In genomic region chr10:52581636-52582035, GRCh38 we compare ENCODE assay signal across 4 cellular contexts.
DNase-seq lines count a peak whose midpoint lies in the region; ATAC-seq, FAIRE-seq and TF ChIP-seq lines count a peak whose summit lies in the region.
"Not testable (repeated sequence)": the region's sequence is repeated elsewhere in the genome, so short reads cannot be mapped to it uniquely, and the experiment has no call there.

No MANE protein-coding gene starts in this region.

- not testable (repeated sequence) for H3K9ac ChIP-seq in K562 (ENCODE audit: insufficient read depth in 1 of 2, low read depth in 2 of 2, low read length in 2 of 2); endodermal cell (ENCODE audit: extremely low read depth, low read length, poor library complexity, severe bottlenecking)

- peaks cover 51% of the 10 kb centered on the region for H3K9me3 Mint-ChIP-seq in endodermal cell

- TF ChIP-seq RAD21 in A549 (conservative IDR thresholded peaks at IDR 0.05 in 1 of 2, IDR thresholded peaks at IDR 0.05 in 1 of 2); K562 (CRISPR knock-in tag; conservative IDR thresholded peaks at IDR 0.05 in 1 of 2, IDR thresholded peaks at IDR 0.05 in 1 of 2): not testable (repeated sequence)

- H3K4me3 Mint-ChIP-seq in endodermal cell, result not testable (repeated sequence)

- H3K4me3 ChIP-seq in A549; HEK293 (ENCODE audit: low read depth, low read length); K562: not testable (repeated sequence)
- peak overlapping the region; percentile 15 for H3K4me3 ChIP-seq in endodermal cell (ENCODE audit: low read length)

- not testable (repeated sequence) for H4K20me1 ChIP-seq in K562 (replicated peaks; ENCODE audit: control insufficient read depth, insufficient read depth, low read length)

- H3K9me3 ChIP-seq in A549 (peaks cover 26% of the 10 kb centered on the region), endodermal cell (ENCODE audit: control insufficient read depth, low read length) (peaks cover 49% of the 10 kb centered on the region)
- not testable (repeated sequence) for H3K9me3 ChIP-seq in HEK293 (ENCODE audit: control insufficient read depth, insufficient read depth, low read depth, low read length); K562 (replicated peaks; ENCODE audit: control insufficient read depth, insufficient read depth, low read depth, low read length)

- not testable (repeated sequence) for H3K36me3 ChIP-seq in HEK293 (ENCODE audit: control insufficient read depth in 2 of 2, insufficient read depth in 1 of 2, low read length in 2 of 2); K562 (ENCODE audit: control insufficient read depth, insufficient read depth, low read length); endodermal cell (ENCODE audit: control insufficient read depth, insufficient read depth, low read length)

- in situ Hi-C loops in K562 (cut with MboI), result not testable (repeated sequence)

- TF ChIP-seq POLR2A in A549 (IDR thresholded peaks at IDR 0.05; ENCODE audit: low read length); K562 (conservative IDR thresholded peaks at IDR 0.05): not testable (repeated sequence)

- H3K27me3 ChIP-seq in K562 (ENCODE audit: control insufficient read depth in 2 of 2, insufficient read depth in 2 of 2, low read length in 2 of 2); endodermal cell (ENCODE audit: control insufficient read depth, insufficient read depth, low read length, poor library complexity, severe bottlenecking): not testable (repeated sequence)

- DNase-seq in A549 (ENCODE audit: low read depth in 1 of 2, low spot score in 1 of 2); K562 (ENCODE audit: extremely low read depth in 1 of 4, low spot score in 3 of 4); endodermal cell: not testable (repeated sequence)

- FAIRE-seq in A549 (lab: Jason Lieb, UNC); K562 (lab: Jason Lieb, UNC): not testable (repeated sequence)

- 50% methylated on average over 2 of the region's 2 CpGs for WGBS in A549 (ENCODE audit: missing lambda C conversion rate)
- WGBS in K562 (ENCODE audit: insufficient coverage, low coverage, missing lambda C conversion rate), result 0% methylated on average over 2 of the region's 2 CpGs
- 88 to 100% methylated on average over 1 to 2 of the region's 2 CpGs for WGBS in endodermal cell (ENCODE audit: insufficient coverage in 1 of 2, insufficient read length in 1 of 2), 2 experiments

- intact Hi-C loops in K562 (cut with micrococcal nuclease), result not testable (repeated sequence)

- CTCF ChIA-PET in A549 (lab: Yijun Ruan, JAX) (interaction anchor here (0.7 to 1.1 kb wide), 4 partner anchors 15 to 274 kb away, joined by 3 to 5 read pairs (median 3); no protein-coding TSS in a partner anchor), HEK293 (lab: Yijun Ruan, JAX) (interaction anchor here (1.2 kb wide), 1 partner anchor 10 kb away, joined by 4 read pairs; no protein-coding TSS in a partner anchor)
- CTCF ChIA-PET in K562 (lab: Yijun Ruan, JAX; ENCODE audit: low intra/inter-chr PET ratio), result not testable (repeated sequence)

- not testable (repeated sequence) for H3K27ac Mint-ChIP-seq in endodermal cell

- TF ChIP-seq EP300 in A549 (IDR thresholded peaks at IDR 0.05); K562 (IDR thresholded peaks at IDR 0.05; ENCODE audit: low read length): not testable (repeated sequence)

- not testable (repeated sequence) for ATAC-seq in A549, K562

- not testable (repeated sequence) for H3K4me2 ChIP-seq in A549; K562 (ENCODE audit: insufficient read depth, low read length)

- not testable (repeated sequence) for H3K9me1 ChIP-seq in K562 (ENCODE audit: control insufficient read depth, insufficient read depth, low read length)

- not testable (repeated sequence) for H3K36me3 Mint-ChIP-seq in endodermal cell (ENCODE audit: low read depth)

- H3K4me1 ChIP-seq in A549; HEK293 (ENCODE audit: control insufficient read depth, insufficient read depth, low read length); K562 (replicated peaks in 1 of 2; ENCODE audit: control insufficient read depth in 2 of 2, insufficient read depth in 2 of 2, low read length in 2 of 2); endodermal cell (ENCODE audit: control insufficient read depth, insufficient read depth, low read length): not testable (repeated sequence)

- not testable (repeated sequence) for H3K27ac ChIP-seq in A549; HEK293 (ENCODE audit: extremely low read depth, low read depth, low read length); K562 (ENCODE audit: extremely low read depth, low read depth, low read length); endodermal cell (ENCODE audit: low read depth, low read length)

- TF ChIP-seq CTCF in A549 (IDR thresholded peaks at IDR 0.05); HEK293 (tag by site-specific recombination; IDR thresholded peaks at IDR 0.05); K562 (IDR thresholded peaks at IDR 0.05 in 2 of 3, conservative IDR thresholded peaks at IDR 0.05 in 1 of 3; ENCODE audit: insufficient read depth in 2 of 3, low read depth in 1 of 3, low read length in 3 of 3); endodermal cell (conservative IDR thresholded peaks at IDR 0.05): not testable (repeated sequence)

- POLR2A ChIA-PET in A549 (lab: Yijun Ruan, JAX); HEK293 (lab: Yijun Ruan, JAX); K562 (lab: Yijun Ruan, JAX): not testable (repeated sequence)

- H2AFZ ChIP-seq in K562 (ENCODE audit: low read depth, low read length), result not testable (repeated sequence)

- not testable (repeated sequence) for H3K27me3 Mint-ChIP-seq in endodermal cell (ENCODE audit: insufficient read depth)

- not testable (repeated sequence) for H3K4me1 Mint-ChIP-seq in endodermal cell

- not testable (repeated sequence) for BruUV-seq in K562 (replicated peaks; lab: Mats Ljungman, UMichigan)

- H3K79me2 ChIP-seq in K562 (ENCODE audit: control insufficient read depth, insufficient read depth, low read length), result not testable (repeated sequence)

TF ChIP-seq in A549, 52 proteins besides CTCF, POLR2A, EP300 and RAD21:
- TF ChIP-seq ZFP36 (IDR thresholded peaks at IDR 0.05; ENCODE audit: borderline replicate concordance, partially characterized antibody), result peak; percentile 68

TF ChIP-seq in HEK293, 187 proteins besides CTCF, POLR2A, EP300 and RAD21:
- peak; percentile 35; the same call in 1 of the 2 replicates for TF ChIP-seq TRIM28 (IDR thresholded peaks at IDR 0.05; ENCODE audit: borderline replicate concordance, low read length)
- TF ChIP-seq ZNF585B (tag by site-specific recombination; IDR thresholded peaks at IDR 0.05), result peak; percentile 89

TF ChIP-seq in K562, 482 proteins besides CTCF, POLR2A, EP300 and RAD21:
- TF ChIP-seq ZFP36 (IDR thresholded peaks at IDR 0.05; ENCODE audit: low read depth, low read length, partially characterized antibody), result peak; percentile 12
TF ChIP-seq in K562: peak in this region for 1; not testable (repeated sequence) for 481.
